Comparison of ENCODE assay signal across 30 cellular contexts in the genomic region with DNA sequence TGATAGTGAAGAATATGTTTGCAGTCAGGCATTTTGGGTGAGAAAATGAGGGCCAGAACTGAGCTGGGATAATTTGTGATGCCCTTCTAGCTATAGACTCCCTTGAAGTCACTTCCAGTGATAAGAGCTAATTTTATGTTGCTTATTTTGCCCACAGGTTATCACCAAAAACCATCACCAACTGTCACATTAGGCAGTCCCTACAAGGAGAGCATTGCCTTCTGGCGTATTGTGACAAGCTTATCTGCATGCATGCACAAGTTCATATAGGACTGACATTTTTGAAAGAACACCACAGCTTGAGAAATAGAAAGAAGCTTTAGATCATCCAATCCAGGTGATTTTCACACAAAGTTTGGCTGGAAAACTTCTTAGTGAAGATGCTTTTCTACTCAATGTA.
"Had no signal": no experiment of that assay in that cellular context is flagged by ENCODE, and none has a peak within 500 bp of the region (broad histone marks: within the 10 kb centered on the region; RNA-seq: fewer than 3 reads in every experiment).

No MANE protein-coding gene starts in this region.

- H3K27me3 ChIP-seq: colonic mucosa, esophagus muscularis mucosa, foreskin keratinocyte, gastroesophageal sphincter, left lung, neural progenitor cell, sigmoid colon, testis, tibial artery had no signal

- H3K4me1 ChIP-seq: colonic mucosa, esophagus muscularis mucosa, foreskin keratinocyte, gastroesophageal sphincter, heart left ventricle, left lung, neural progenitor cell, parathyroid adenoma, sigmoid colon, testis, tibial artery had no signal

- DNase-seq: colonic mucosa; effector CD8-positive, alpha-beta T cell; endodermal cell; foreskin keratinocyte; heart left ventricle; hippocampal formation; left cardiac atrium; left lung; mesenchymal stem cell; mucosa of descending colon; naive B cell; right cardiac atrium; sigmoid colon; stimulated activated CD4-positive, alpha-beta T cell treated with anti-CD3 and anti-CD28 coated beads, Interleukin-2, amount 100 ng/mL, for 24 hours; stimulated activated CD4-positive, alpha-beta T cell treated with anti-CD3 and anti-CD28 coated beads, Interleukin-4, amount 100 ng/mL, for 24 hours; stimulated activated naive CD4-positive, alpha-beta T cell treated with Interleukin-2 at 50 U/mL for 16 hours; substantia nigra; testis; tibial artery had no signal

- H3K9me3 Mint-ChIP-seq: endodermal cell, neural progenitor cell, type B pancreatic cell had no signal

- H3K9me3 ChIP-seq: colonic mucosa, esophagus muscularis mucosa, gastroesophageal sphincter, heart left ventricle, left lung, sigmoid colon, testis, tibial artery had no signal

- H3K4me2 ChIP-seq: neural progenitor cell had no signal

- H3K27ac Mint-ChIP-seq: dendritic cell treated with granulocyte-macrophage colony-stimulating factor and Interleukin-4, amounts not matched to agents 40 ng/mL and 50 ng/mL, for 4 days; endodermal cell; mesothelial cell of epicardium; naive B cell; natural killer cell treated with Interleukin-12 subunit alpha and Interleukin-12 subunit beta and Interleukin-15 and Interleukin-18, amount 100 ng/mL, for 72 hours; neural progenitor cell; progenitor cell of endocrine pancreas; stimulated activated effector memory CD8-positive, alpha-beta T cell treated with anti-CD3 and anti-CD28 coated beads, Interleukin-12 subunit alpha, Interleukin-12 subunit beta, amount 100 ng/mL, for 72 hours; type B pancreatic cell had no signal

- ATAC-seq: foreskin keratinocyte; gastroesophageal sphincter; heart left ventricle; left cardiac atrium; left lung; mucosa of descending colon; natural killer cell treated with Interleukin-12 subunit alpha and Interleukin-12 subunit beta and Interleukin-15 and Interleukin-18, amount 100 ng/mL, for 72 hours; right cardiac atrium; stimulated activated effector memory CD8-positive, alpha-beta T cell treated with anti-CD3 and anti-CD28 coated beads, Interleukin-12 subunit alpha, Interleukin-12 subunit beta, amount 100 ng/mL, for 72 hours had no signal

- H3K36me3 ChIP-seq: colonic mucosa, esophagus muscularis mucosa, gastroesophageal sphincter, heart left ventricle, left lung, neural progenitor cell, sigmoid colon, tibial artery had no signal

- H3K27me3 Mint-ChIP-seq: dendritic cell treated with granulocyte-macrophage colony-stimulating factor and Interleukin-4, amounts not matched to agents 40 ng/mL and 50 ng/mL, for 4 days; naive B cell; natural killer cell treated with Interleukin-12 subunit alpha and Interleukin-12 subunit beta and Interleukin-15 and Interleukin-18, amount 100 ng/mL, for 72 hours; progenitor cell of endocrine pancreas; type B pancreatic cell had no signal

- H3K4me3 Mint-ChIP-seq: dendritic cell treated with granulocyte-macrophage colony-stimulating factor and Interleukin-4, amounts not matched to agents 40 ng/mL and 50 ng/mL, for 4 days; endodermal cell; mesothelial cell of epicardium; naive B cell; natural killer cell treated with Interleukin-12 subunit alpha and Interleukin-12 subunit beta and Interleukin-15 and Interleukin-18, amount 100 ng/mL, for 72 hours; neural progenitor cell; stimulated activated effector memory CD8-positive, alpha-beta T cell treated with anti-CD3 and anti-CD28 coated beads, Interleukin-12 subunit alpha, Interleukin-12 subunit beta, amount 100 ng/mL, for 72 hours; type B pancreatic cell had no signal

- H3K79me2 ChIP-seq: parathyroid adenoma had no signal

- H3K36me3 Mint-ChIP-seq: mesothelial cell of epicardium; naive B cell; natural killer cell treated with Interleukin-12 subunit alpha and Interleukin-12 subunit beta and Interleukin-15 and Interleukin-18, amount 100 ng/mL, for 72 hours; neural progenitor cell; stimulated activated effector memory CD8-positive, alpha-beta T cell treated with anti-CD3 and anti-CD28 coated beads, Interleukin-12 subunit alpha, Interleukin-12 subunit beta, amount 100 ng/mL, for 72 hours; type B pancreatic cell had no signal

- H3K9ac ChIP-seq: neural progenitor cell, parathyroid adenoma had no signal

- H3K4me3 ChIP-seq: colonic mucosa, esophagus muscularis mucosa, gastroesophageal sphincter, heart left ventricle, left lung, mucosa of descending colon, neural progenitor cell, sigmoid colon, testis, tibial artery had no signal

- H2AFZ ChIP-seq: neural progenitor cell, parathyroid adenoma had no signal

- H3K27ac ChIP-seq: colonic mucosa, epithelial cell of prostate, esophagus muscularis mucosa, foreskin keratinocyte, gastroesophageal sphincter, heart left ventricle, left lung, neural progenitor cell, parathyroid adenoma, sigmoid colon, testis, tibial artery had no signal

- H3K4me1 Mint-ChIP-seq: endodermal cell; mesothelial cell of epicardium; naive B cell; neural progenitor cell; stimulated activated effector memory CD8-positive, alpha-beta T cell treated with anti-CD3 and anti-CD28 coated beads, Interleukin-12 subunit alpha, Interleukin-12 subunit beta, amount 100 ng/mL, for 72 hours had no signal
